In genomic region chr1:33085332-33085731, GRCh38 we compare ENCODE assay signal across 29 cellular contexts.
"Had no signal": no experiment of that assay in that cellular context is flagged by ENCODE, and none has a peak within 500 bp of the region (broad histone marks: within the 10 kb centered on the region; RNA-seq: fewer than 3 reads in every experiment).

No MANE protein-coding gene starts in this region.

- H3K27ac ChIP-seq: ascending aorta, body of pancreas, Peyer's patch had no signal

- DNase-seq: activated B cell treated with CpG ODN at 0.5 μM for 24 hours; activated CD4-positive, alpha-beta T cell treated with anti-CD3 and anti-CD28 coated beads for 1 hour; activated CD4-positive, alpha-beta T cell treated with anti-CD3 and anti-CD28 coated beads, Interleukin-2, amount 10 ng/mL, durations not matched to agents 24 days and 14 days; activated CD4-positive, alpha-beta T cell treated with anti-CD3 and anti-CD28 coated beads, Interleukin-2, amount 50 U/mL, for 48 hours; activated CD8-positive, alpha-beta memory T cell treated with anti-CD3 and anti-CD28 coated beads, Interleukin-2, amount 10 ng/mL, durations not matched to agents 7 days and 5 days; activated effector memory CD4-positive, alpha-beta T cell treated with Interleukin-2 at 50 U/mL for 16 hours; activated naive CD4-positive, alpha-beta T cell; activated naive CD8-positive, alpha-beta T cell treated with anti-CD3 and anti-CD28 coated beads, Interleukin-2, amount 50 U/mL, for 24 hours; activated T-cell treated with anti-CD3 and anti-CD28 coated beads, Interleukin-2, amount 50 U/mL, for 24 hours; amniotic stem cell; body of pancreas; central memory CD4-positive, alpha-beta T cell; NCI-H1092; NCI-H1417; NCI-H2029; NCI-H2107; NCI-H2171 treated with DMSO at 0.1 percent for 48 hours; NCI-H226; NCI-H526; NCI-H82; Peyer's patch; SHP77; T-helper 2 cell; T1000 had no signal

- ATAC-seq: activated CD8-positive, alpha-beta memory T cell treated with anti-CD3 and anti-CD28 coated beads, Interleukin-2, amount 10 ng/mL, durations not matched to agents 7 days and 5 days; activated naive CD8-positive, alpha-beta T cell treated with anti-CD3 and anti-CD28 coated beads, Interleukin-2, amount 50 U/mL, for 24 hours; body of pancreas had no signal

- H3K4me3 Mint-ChIP-seq: activated B cell treated with CpG ODN at 0.5 μM for 24 hours; activated CD4-positive, alpha-beta T cell treated with anti-CD3 and anti-CD28 coated beads, Interleukin-2, amount 10 ng/mL, durations not matched to agents 24 days and 14 days; activated CD8-positive, alpha-beta memory T cell treated with anti-CD3 and anti-CD28 coated beads, Interleukin-2, amount 10 ng/mL, durations not matched to agents 7 days and 5 days; activated naive CD4-positive, alpha-beta T cell treated with anti-CD3 and anti-CD28 coated beads, Interleukin-2, amount 50 U/mL, for 24 hours; activated naive CD8-positive, alpha-beta T cell treated with anti-CD3 and anti-CD28 coated beads, Interleukin-2, amount 50 U/mL, for 24 hours; activated T-cell treated with anti-CD3 and anti-CD28 coated beads, Interleukin-2, amount 50 U/mL, for 24 hours; activated T-helper 1 cell treated with anti-CD3 and anti-CD28 coated beads, Interleukin-12 subunit alpha, Interleukin-12 subunit beta, Interleukin-2, Interleukin-4 antibody, amounts not matched to agents 30 ng/mL and 10 ng/mL and 1 ng/mL, durations not matched to agents 14 hours and 24 hours and 36 hours had no signal

- H3K36me3 ChIP-seq: ascending aorta, Peyer's patch had no signal

- H3K27me3 ChIP-seq: ascending aorta, body of pancreas, Peyer's patch had no signal

- H3K27me3 Mint-ChIP-seq: activated naive CD4-positive, alpha-beta T cell treated with anti-CD3 and anti-CD28 coated beads, Interleukin-2, amount 50 U/mL, for 24 hours; activated naive CD8-positive, alpha-beta T cell treated with anti-CD3 and anti-CD28 coated beads, Interleukin-2, amount 50 U/mL, for 24 hours; activated T-cell treated with anti-CD3 and anti-CD28 coated beads, Interleukin-2, amount 50 U/mL, for 24 hours had no signal

- H3K9me3 ChIP-seq: ascending aorta, body of pancreas, Peyer's patch had no signal

- H3K9me3 Mint-ChIP-seq: activated B cell treated with CpG ODN at 0.5 μM for 24 hours; activated CD4-positive, alpha-beta T cell treated with anti-CD3 and anti-CD28 coated beads, Interleukin-2, amount 10 ng/mL, durations not matched to agents 24 days and 14 days; activated naive CD4-positive, alpha-beta T cell treated with anti-CD3 and anti-CD28 coated beads, Interleukin-2, amount 50 U/mL, for 24 hours; activated naive CD8-positive, alpha-beta T cell treated with anti-CD3 and anti-CD28 coated beads, Interleukin-2, amount 50 U/mL, for 24 hours; activated T-cell treated with anti-CD3 and anti-CD28 coated beads, Interleukin-2, amount 50 U/mL, for 24 hours; activated T-helper 1 cell treated with anti-CD3 and anti-CD28 coated beads, Interleukin-12 subunit alpha, Interleukin-12 subunit beta, Interleukin-2, Interleukin-4 antibody, amounts not matched to agents 30 ng/mL and 10 ng/mL and 1 ng/mL, durations not matched to agents 14 hours and 24 hours and 36 hours had no signal

- FAIRE-seq: bronchial epithelial cell, TTC549 had no signal

- H3K27ac Mint-ChIP-seq: activated B cell treated with CpG ODN at 0.5 μM for 24 hours; activated CD4-positive, alpha-beta T cell treated with anti-CD3 and anti-CD28 coated beads, Interleukin-2, amount 10 ng/mL, durations not matched to agents 24 days and 14 days; activated CD8-positive, alpha-beta memory T cell treated with anti-CD3 and anti-CD28 coated beads, Interleukin-2, amount 10 ng/mL, durations not matched to agents 7 days and 5 days; activated naive CD8-positive, alpha-beta T cell treated with anti-CD3 and anti-CD28 coated beads, Interleukin-2, amount 50 U/mL, for 24 hours; activated T-cell treated with anti-CD3 and anti-CD28 coated beads, Interleukin-2, amount 50 U/mL, for 24 hours; activated T-helper 1 cell treated with anti-CD3 and anti-CD28 coated beads, Interleukin-12 subunit alpha, Interleukin-12 subunit beta, Interleukin-2, Interleukin-4 antibody, amounts not matched to agents 30 ng/mL and 10 ng/mL and 1 ng/mL, durations not matched to agents 14 hours and 24 hours and 36 hours had no signal

- H3K4me3 ChIP-seq: ascending aorta, body of pancreas, Peyer's patch had no signal

- H3K36me3 Mint-ChIP-seq: activated naive CD4-positive, alpha-beta T cell treated with anti-CD3 and anti-CD28 coated beads, Interleukin-2, amount 50 U/mL, for 24 hours had no signal
